32 cellular contexts compared by ENCODE assay signal in genomic region chr12:118900954-118901353, GRCh38.
"Had no signal": no experiment of that assay in that cellular context is flagged by ENCODE, and none has a peak within 500 bp of the region (broad histone marks: within the 10 kb centered on the region; RNA-seq: fewer than 3 reads in every experiment).

No MANE protein-coding gene starts in this region.

- H3K36me3 ChIP-seq: adrenal gland, esophagus muscularis mucosa, gastroesophageal sphincter had no signal

- H3K4me3 Mint-ChIP-seq: activated CD4-positive, alpha-beta memory T cell treated with anti-CD3 and anti-CD28 coated beads for 36 hours; activated CD4-positive, alpha-beta T cell treated with anti-CD3 and anti-CD28 coated beads for 36 hours; activated CD4-positive, alpha-beta T cell treated with anti-CD3 and anti-CD28 coated beads, Interleukin-2, amount 10 ng/mL, durations not matched to agents 24 days and 14 days; activated CD8-positive, alpha-beta memory T cell treated with anti-CD3 and anti-CD28 coated beads, Interleukin-2, amount 10 ng/mL, durations not matched to agents 7 days and 5 days; activated CD8-positive, alpha-beta T cell treated with anti-CD3 and anti-CD28 coated beads, Interleukin-2, amount 10 ng/mL, durations not matched to agents 7 days and 5 days; activated naive CD4-positive, alpha-beta T cell treated with anti-CD3 and anti-CD28 coated beads for 36 hours; activated naive CD4-positive, alpha-beta T cell treated with anti-CD3 and anti-CD28 coated beads, Interleukin-2, amount 50 U/mL, for 24 hours; activated naive CD8-positive, alpha-beta T cell treated with anti-CD3 and anti-CD28 coated beads for 36 hours; activated naive CD8-positive, alpha-beta T cell treated with anti-CD3 and anti-CD28 coated beads, Interleukin-2, amount 50 U/mL, for 24 hours; activated T-helper 1 cell treated with anti-CD3 and anti-CD28 coated beads, Interleukin-12 subunit alpha, Interleukin-12 subunit beta, Interleukin-2, Interleukin-4 antibody, amounts not matched to agents 30 ng/mL and 10 ng/mL and 1 ng/mL, durations not matched to agents 14 hours and 24 hours and 36 hours; effector memory CD8-positive, alpha-beta T cell; T-cell; T-helper 1 cell treated with Interleukin-12 subunit alpha and Interleukin-12 subunit beta and Interleukin-4 antibody, amounts not matched to agents 30 μg/mL and 1 μg/mL, for 36 hours had no signal

- H3K9me3 ChIP-seq: adrenal gland, body of pancreas, esophagus muscularis mucosa had no signal

- ATAC-seq: activated CD4-positive, alpha-beta T cell treated with anti-CD3 and anti-CD28 coated beads for 36 hours; activated CD8-positive, alpha-beta memory T cell treated with anti-CD3 and anti-CD28 coated beads, Interleukin-2, amount 10 ng/mL, durations not matched to agents 7 days and 5 days; activated CD8-positive, alpha-beta T cell treated with anti-CD3 and anti-CD28 coated beads, Interleukin-2, amount 10 ng/mL, durations not matched to agents 7 days and 5 days; activated naive CD8-positive, alpha-beta T cell treated with anti-CD3 and anti-CD28 coated beads, Interleukin-2, amount 50 U/mL, for 24 hours; body of pancreas; effector memory CD8-positive, alpha-beta T cell; foreskin keratinocyte; gastroesophageal sphincter; T-cell had no signal

- H3K4me1 Mint-ChIP-seq: activated CD4-positive, alpha-beta T cell treated with anti-CD3 and anti-CD28 coated beads for 36 hours; activated CD4-positive, alpha-beta T cell treated with anti-CD3 and anti-CD28 coated beads, Interleukin-2, amount 10 ng/mL, durations not matched to agents 24 days and 14 days; activated CD8-positive, alpha-beta memory T cell treated with anti-CD3 and anti-CD28 coated beads, Interleukin-2, amount 10 ng/mL, durations not matched to agents 7 days and 5 days; activated naive CD4-positive, alpha-beta T cell treated with anti-CD3 and anti-CD28 coated beads, Interleukin-2, amount 50 U/mL, for 24 hours; activated naive CD8-positive, alpha-beta T cell treated with anti-CD3 and anti-CD28 coated beads for 36 hours; activated naive CD8-positive, alpha-beta T cell treated with anti-CD3 and anti-CD28 coated beads, Interleukin-2, amount 50 U/mL, for 24 hours; T-cell had no signal

- DNase-seq: activated CD4-positive, alpha-beta memory T cell treated with anti-CD3 and anti-CD28 coated beads for 36 hours; activated CD4-positive, alpha-beta T cell treated with anti-CD3 and anti-CD28 coated beads for 36 hours; activated CD4-positive, alpha-beta T cell treated with anti-CD3 and anti-CD28 coated beads, Interleukin-2, amount 10 ng/mL, durations not matched to agents 24 days and 14 days; activated CD4-positive, CD25-positive, alpha-beta regulatory T cell; activated CD4-positive, CD25-positive, alpha-beta regulatory T cell treated with anti-CD3 and anti-CD28 coated beads, Interleukin-2, amount 50 U/mL, for 72 hours; activated CD8-positive, alpha-beta memory T cell treated with anti-CD3 and anti-CD28 coated beads, Interleukin-2, amount 10 ng/mL, durations not matched to agents 7 days and 5 days; activated CD8-positive, alpha-beta memory T cell treated with anti-CD3 and anti-CD28 coated beads, Interleukin-2, amount 50 U/mL, for 4 hours; activated CD8-positive, alpha-beta T cell treated with anti-CD3 and anti-CD28 coated beads, Interleukin-2, amount 10 ng/mL, durations not matched to agents 7 days and 5 days; activated effector memory CD4-positive, alpha-beta T cell treated with anti-CD3 and anti-CD28 coated beads, Interleukin-2, amount 50 U/mL, for 16 hours; activated naive CD4-positive, alpha-beta T cell treated with anti-CD3 and anti-CD28 coated beads for 36 hours; activated naive CD8-positive, alpha-beta T cell treated with anti-CD3 and anti-CD28 coated beads for 36 hours; activated naive CD8-positive, alpha-beta T cell treated with anti-CD3 and anti-CD28 coated beads, Interleukin-2, amount 50 U/mL, for 24 hours; activated T-cell treated with anti-CD3 and anti-CD28 coated beads, Interleukin-2, amount 50 U/mL, for 1 hour; activated T-cell treated with anti-CD3 and anti-CD28 coated beads, Interleukin-2, amount 50 U/mL, for 48 hours; adrenal gland; amygdala; aorta; body of pancreas; caudate nucleus; cortex of kidney; dermis blood vessel endothelial cell; effector CD4-positive, alpha-beta T cell; effector memory CD8-positive, alpha-beta T cell; erythroblast; foreskin keratinocyte; T-cell had no signal

- H3K27ac ChIP-seq: adrenal gland, body of pancreas, esophagus muscularis mucosa, foreskin keratinocyte, gastroesophageal sphincter had no signal

- H3K4me3 ChIP-seq: adrenal gland, body of pancreas, esophagus muscularis mucosa, gastroesophageal sphincter had no signal

- H3K27ac Mint-ChIP-seq: activated CD4-positive, alpha-beta memory T cell treated with anti-CD3 and anti-CD28 coated beads for 36 hours; activated CD4-positive, alpha-beta T cell treated with anti-CD3 and anti-CD28 coated beads for 36 hours; activated CD4-positive, alpha-beta T cell treated with anti-CD3 and anti-CD28 coated beads, Interleukin-2, amount 10 ng/mL, durations not matched to agents 24 days and 14 days; activated CD8-positive, alpha-beta memory T cell treated with anti-CD3 and anti-CD28 coated beads, Interleukin-2, amount 10 ng/mL, durations not matched to agents 7 days and 5 days; activated CD8-positive, alpha-beta T cell treated with anti-CD3 and anti-CD28 coated beads, Interleukin-2, amount 10 ng/mL, durations not matched to agents 7 days and 5 days; activated naive CD4-positive, alpha-beta T cell treated with anti-CD3 and anti-CD28 coated beads for 36 hours; activated naive CD4-positive, alpha-beta T cell treated with anti-CD3 and anti-CD28 coated beads, Interleukin-2, amount 50 U/mL, for 24 hours; activated naive CD8-positive, alpha-beta T cell treated with anti-CD3 and anti-CD28 coated beads for 36 hours; activated naive CD8-positive, alpha-beta T cell treated with anti-CD3 and anti-CD28 coated beads, Interleukin-2, amount 50 U/mL, for 24 hours; activated T-helper 1 cell treated with anti-CD3 and anti-CD28 coated beads, Interleukin-12 subunit alpha, Interleukin-12 subunit beta, Interleukin-2, Interleukin-4 antibody, amounts not matched to agents 30 ng/mL and 10 ng/mL and 1 ng/mL, durations not matched to agents 14 hours and 24 hours and 36 hours; activated T-helper 2 cell treated with anti-CD3 and anti-CD28 coated beads, Interferon-gamma antibody, Interleukin-2, Interleukin-4, amounts not matched to agents 10 μg/mL and 5 μg/mL and 100 μg/mL, durations not matched to agents 14 hours and 24 hours and 36 hours; effector memory CD8-positive, alpha-beta T cell; T-cell; T-helper 1 cell treated with Interleukin-12 subunit alpha and Interleukin-12 subunit beta and Interleukin-4 antibody, amounts not matched to agents 30 μg/mL and 1 μg/mL, for 36 hours had no signal

- H3K9me3 Mint-ChIP-seq: activated T-helper 1 cell treated with anti-CD3 and anti-CD28 coated beads, Interleukin-12 subunit alpha, Interleukin-12 subunit beta, Interleukin-2, Interleukin-4 antibody, amounts not matched to agents 30 ng/mL and 10 ng/mL and 1 ng/mL, durations not matched to agents 14 hours and 24 hours and 36 hours had no signal

- H3K27me3 Mint-ChIP-seq: activated CD4-positive, alpha-beta memory T cell treated with anti-CD3 and anti-CD28 coated beads for 36 hours; activated CD4-positive, alpha-beta T cell treated with anti-CD3 and anti-CD28 coated beads for 36 hours; activated CD4-positive, alpha-beta T cell treated with anti-CD3 and anti-CD28 coated beads, Interleukin-2, amount 10 ng/mL, durations not matched to agents 24 days and 14 days; activated CD8-positive, alpha-beta memory T cell treated with anti-CD3 and anti-CD28 coated beads, Interleukin-2, amount 10 ng/mL, durations not matched to agents 7 days and 5 days; activated naive CD4-positive, alpha-beta T cell treated with anti-CD3 and anti-CD28 coated beads, Interleukin-2, amount 50 U/mL, for 24 hours; activated naive CD8-positive, alpha-beta T cell treated with anti-CD3 and anti-CD28 coated beads for 36 hours; activated naive CD8-positive, alpha-beta T cell treated with anti-CD3 and anti-CD28 coated beads, Interleukin-2, amount 50 U/mL, for 24 hours; effector memory CD8-positive, alpha-beta T cell; T-cell had no signal

- H3K4me1 ChIP-seq: adrenal gland, body of pancreas, esophagus muscularis mucosa, foreskin keratinocyte, gastroesophageal sphincter had no signal

- H3K36me3 Mint-ChIP-seq: activated CD4-positive, alpha-beta memory T cell treated with anti-CD3 and anti-CD28 coated beads for 36 hours; activated CD8-positive, alpha-beta memory T cell treated with anti-CD3 and anti-CD28 coated beads, Interleukin-2, amount 10 ng/mL, durations not matched to agents 7 days and 5 days; activated naive CD4-positive, alpha-beta T cell treated with anti-CD3 and anti-CD28 coated beads, Interleukin-2, amount 50 U/mL, for 24 hours; activated naive CD8-positive, alpha-beta T cell treated with anti-CD3 and anti-CD28 coated beads for 36 hours; T-cell had no signal

- H3K27me3 ChIP-seq: adrenal gland, body of pancreas, esophagus muscularis mucosa, foreskin keratinocyte, gastroesophageal sphincter had no signal
